In the genomic region with DNA sequence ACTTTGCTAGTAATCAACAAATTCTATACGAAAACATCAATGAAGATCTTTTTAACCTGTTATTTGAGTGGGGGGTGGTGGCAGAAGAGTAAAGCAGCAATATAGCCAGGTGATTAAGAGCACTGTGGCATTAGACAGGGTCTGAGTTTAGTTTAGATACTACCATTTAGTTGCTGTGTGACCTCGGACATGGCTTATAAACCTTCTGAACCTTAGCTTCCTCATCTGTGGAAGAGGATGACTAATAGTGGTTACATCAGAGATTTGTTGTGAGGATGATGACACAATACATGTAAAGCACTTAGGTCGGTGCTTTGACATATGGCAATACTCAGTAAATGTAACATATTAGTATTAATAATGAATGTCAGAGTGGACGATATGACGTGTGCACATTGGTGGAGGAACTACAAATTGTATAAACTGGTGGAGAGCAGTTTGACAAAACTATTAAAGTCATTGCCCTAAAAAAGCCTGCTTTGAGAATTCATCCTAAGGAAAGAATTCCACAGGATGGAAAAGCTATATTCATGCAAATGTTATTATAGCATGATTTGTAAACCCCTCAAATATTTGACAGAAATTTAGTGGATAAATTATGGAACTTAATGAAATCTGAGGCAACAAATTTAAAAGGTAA, we compare ENCODE assay signal across 10 cellular contexts. TPM values are rescaled to one million over a fixed set of nuclear protein-coding genes. Genes with fewer than 3 reads are reported as not detected.
DNase-seq lines count a peak whose midpoint lies in the region; ATAC-seq, FAIRE-seq and TF ChIP-seq lines count a peak whose summit lies in the region.
"Had no signal": no experiment of that assay in that cellular context is flagged by ENCODE, and none has a peak within 500 bp of the region (broad histone marks: within the 10 kb centered on the region; RNA-seq: fewer than 3 reads in every experiment).

No MANE protein-coding gene starts in this region.

- H3K9ac ChIP-seq in OCI-LY3 (ENCODE audit: low read length), result no peak overlapping the region

- intact Hi-C loops in thyroid gland (cut with DNase I), result no loop called here
- intact Hi-C loops in Right ventricle myocardium superior (cut with DNase I), result no loop called here

- H3K4me1 ChIP-seq in OCI-LY3 (ENCODE audit: low read length) (peaks cover 41% of the 10 kb centered on the region), thyroid gland (no peaks in the 10 kb centered on the region)

- no peak overlapping the region for H2AFZ ChIP-seq in OCI-LY3 (ENCODE audit: low read depth, low read length)

- DNase-seq in iris pigment epithelial cell (ENCODE audit: low read depth), result peak; percentile 66
- no peak for DNase-seq in NCI-H1694 (lab: John Stamatoyannopoulos, UW)
- no peak for DNase-seq in thyroid gland
- DNase-seq in Right ventricle myocardium superior, result no peak
- DNase-seq in HTR-8/SVneo (ENCODE audit: insufficient read length, low spot score), result no peak
- DNase-seq: GDM1 had no signal

- WGBS in thyroid gland, 2 donors, result 89 to 93% methylated on average over 5 of the region's 5 CpGs

- ATAC-seq in GM18502 (IDR thresholded peaks at IDR 0.05; ENCODE audit: poor library complexity, unreplicated experiment) (peak; percentile 62), HG02623 (IDR thresholded peaks at IDR 0.05; ENCODE audit: unreplicated experiment) (peak; percentile 42), Right ventricle myocardium superior (ENCODE audit: poor library complexity) (no peak)

- no peaks in the 10 kb centered on the region for H4K20me1 ChIP-seq in OCI-LY3 (ENCODE audit: insufficient read depth, low read length)

- FAIRE-seq in HTR-8/SVneo (lab: Jason Lieb, UNC), result no peak

- H3K27me3 ChIP-seq in OCI-LY3 (ENCODE audit: low read depth, low read length) (no peaks in the 10 kb centered on the region), thyroid gland (no peaks in the 10 kb centered on the region)

- no peaks in the 10 kb centered on the region for H3K9me3 ChIP-seq in OCI-LY3 (ENCODE audit: insufficient read depth, low read length)
- no peaks in the 10 kb centered on the region for H3K9me3 ChIP-seq in thyroid gland

- TF ChIP-seq CTCF in OCI-LY3 (IDR thresholded peaks at IDR 0.05; ENCODE audit: low read depth, low read length) (no peak), thyroid gland (IDR thresholded peaks at IDR 0.05) (no peak)

- H3K4me3 ChIP-seq in OCI-LY3 (ENCODE audit: low read length) (no peak overlapping the region), thyroid gland (replicated peaks in 1 of 3) (no peak overlapping the region)

- H3K27ac ChIP-seq in OCI-LY3 (ENCODE audit: low read length), result no peak overlapping the region
- no peak overlapping the region for H3K27ac ChIP-seq in thyroid gland

- H3K4me2 ChIP-seq in OCI-LY3 (ENCODE audit: low read length), result peak overlapping the region; percentile 28

- TF ChIP-seq POLR2A in thyroid gland (IDR thresholded peaks at IDR 0.05), result no peak

- H3K79me2 ChIP-seq in OCI-LY3 (ENCODE audit: low read length), result no peaks in the 10 kb centered on the region

- H3K36me3 ChIP-seq in OCI-LY3 (replicated peaks; ENCODE audit: low read depth, low read length) (no peaks in the 10 kb centered on the region), thyroid gland (no peaks in the 10 kb centered on the region)

RNA-seq across cellular contexts. Expression of gene SPAG6, which starts 24.3 kb away (rescaled TPM):
- total RNA-seq in thyroid gland (under 1 TPM in 1 of 4 donors, not detected in 3; 0.27 TPM), Right ventricle myocardium superior (not detected)
- total RNA-seq: fibroblast of lung had no signal

RNA-seq across cellular contexts. Expression of gene BMI1, which starts 48.7 kb away (rescaled TPM):
- total RNA-seq in thyroid gland (10 to 100 TPM; 41.2 to 73.5 (median 59.0) TPM), Right ventricle myocardium superior (36.5 TPM)

RNA-seq across cellular contexts. Expression of gene COMMD3, which starts 53.4 kb away (rescaled TPM):
- total RNA-seq in thyroid gland, result 10 to 100 TPM; 29.9 to 41.3 (median 31.4) TPM
- total RNA-seq in Right ventricle myocardium superior, result 87.0 TPM
